36 cellular contexts compared by ENCODE assay signal in the genomic region with DNA sequence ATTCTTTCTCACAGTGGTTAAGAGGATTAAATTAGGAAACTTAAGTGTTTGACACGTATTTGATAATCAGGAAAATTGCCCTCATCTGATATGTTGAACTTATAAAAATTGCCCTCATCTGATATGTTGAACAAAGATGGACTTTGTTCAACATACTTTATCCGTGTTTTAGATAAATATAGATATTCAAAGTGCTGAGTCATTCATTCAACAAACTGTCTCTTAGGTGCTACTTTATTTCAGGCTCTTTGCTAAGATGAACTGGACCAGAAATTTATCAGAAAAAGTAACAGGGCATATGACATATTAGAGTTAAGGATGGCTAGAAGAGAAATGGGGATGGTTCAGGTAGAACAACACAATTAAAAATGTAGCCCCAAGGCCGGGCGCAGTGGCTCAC.
"Had no signal": no experiment of that assay in that cellular context is flagged by ENCODE, and none has a peak within 500 bp of the region (broad histone marks: within the 10 kb centered on the region; RNA-seq: fewer than 3 reads in every experiment).

No MANE protein-coding gene starts in this region.

- H3K9me3 Mint-ChIP-seq: activated B cell treated with CpG ODN at 0.5 μM for 24 hours; activated CD4-positive, alpha-beta T cell treated with anti-CD3 and anti-CD28 coated beads, Interleukin-2, amount 10 ng/mL, durations not matched to agents 24 days and 14 days; activated CD8-positive, alpha-beta T cell treated with anti-CD3 and anti-CD28 coated beads for 36 hours; activated naive CD4-positive, alpha-beta T cell treated with anti-CD3 and anti-CD28 coated beads, Interleukin-2, amount 10 ng/mL, durations not matched to agents 7 days and 5 days; activated naive CD4-positive, alpha-beta T cell treated with anti-CD3 and anti-CD28 coated beads, Interleukin-2, amount 50 U/mL, for 24 hours; activated naive CD8-positive, alpha-beta T cell treated with anti-CD3 and anti-CD28 coated beads, Interleukin-2, amount 10 ng/mL, durations not matched to agents 7 days and 5 days; activated naive CD8-positive, alpha-beta T cell treated with anti-CD3 and anti-CD28 coated beads, Interleukin-2, amount 50 U/mL, for 24 hours; activated T-cell treated with anti-CD3 and anti-CD28 coated beads, Interleukin-2, amount 50 U/mL, for 4 hours; activated T-helper 1 cell treated with anti-CD3 and anti-CD28 coated beads, Interleukin-12 subunit alpha, Interleukin-12 subunit beta, Interleukin-2, Interleukin-4 antibody, amounts not matched to agents 30 ng/mL and 10 ng/mL and 1 ng/mL, durations not matched to agents 14 hours and 24 hours and 36 hours; T-helper 1 cell treated with Interleukin-12 subunit alpha and Interleukin-12 subunit beta and Interleukin-4 antibody, amounts not matched to agents 30 μg/mL and 1 μg/mL, for 36 hours; T-helper 2 cell treated with Interferon-gamma antibody and Interleukin-4, amounts not matched to agents 5 μg/mL and 100 μg/mL, for 36 hours had no signal

- H3K27ac ChIP-seq: ascending aorta, body of pancreas, brain microvascular endothelial cell, breast epithelium, VCaP had no signal

- H3K4me1 Mint-ChIP-seq: activated B cell treated with CpG ODN at 0.5 μM for 24 hours; activated CD4-positive, alpha-beta T cell treated with anti-CD3 and anti-CD28 coated beads, Interleukin-2, amount 10 ng/mL, durations not matched to agents 24 days and 14 days; activated naive CD4-positive, alpha-beta T cell treated with anti-CD3 and anti-CD28 coated beads, Interleukin-2, amount 10 ng/mL, durations not matched to agents 7 days and 5 days; activated naive CD4-positive, alpha-beta T cell treated with anti-CD3 and anti-CD28 coated beads, Interleukin-2, amount 50 U/mL, for 24 hours; activated naive CD8-positive, alpha-beta T cell treated with anti-CD3 and anti-CD28 coated beads, Interleukin-2, amount 10 ng/mL, durations not matched to agents 7 days and 5 days; activated naive CD8-positive, alpha-beta T cell treated with anti-CD3 and anti-CD28 coated beads, Interleukin-2, amount 50 U/mL, for 24 hours; activated T-helper 17 cell treated with anti-CD3 and anti-CD28 coated beads, Interleukin-2, amount 50 U/mL, for 72 hours had no signal

- H3K27me3 ChIP-seq: ascending aorta, body of pancreas, brain microvascular endothelial cell had no signal

- H3K27ac Mint-ChIP-seq: activated B cell treated with CpG ODN at 0.5 μM for 24 hours; activated CD4-positive, alpha-beta memory T cell treated with anti-CD3 and anti-CD28 coated beads for 36 hours; activated CD4-positive, alpha-beta T cell treated with anti-CD3 and anti-CD28 coated beads, Interleukin-2, amount 10 ng/mL, durations not matched to agents 24 days and 14 days; activated CD8-positive, alpha-beta T cell treated with anti-CD3 and anti-CD28 coated beads for 36 hours; activated naive CD4-positive, alpha-beta T cell treated with anti-CD3 and anti-CD28 coated beads, Interleukin-2, amount 10 ng/mL, durations not matched to agents 7 days and 5 days; activated naive CD4-positive, alpha-beta T cell treated with anti-CD3 and anti-CD28 coated beads, Interleukin-2, amount 50 U/mL, for 24 hours; activated naive CD8-positive, alpha-beta T cell; activated naive CD8-positive, alpha-beta T cell treated with anti-CD3 and anti-CD28 coated beads, Interleukin-2, amount 10 ng/mL, durations not matched to agents 7 days and 5 days; activated naive CD8-positive, alpha-beta T cell treated with anti-CD3 and anti-CD28 coated beads, Interleukin-2, amount 50 U/mL, for 24 hours; activated T-cell treated with anti-CD3 and anti-CD28 coated beads, Interleukin-2, amount 50 U/mL, for 72 hours; activated T-helper 1 cell treated with anti-CD3 and anti-CD28 coated beads, Interleukin-12 subunit alpha, Interleukin-12 subunit beta, Interleukin-2, Interleukin-4 antibody, amounts not matched to agents 30 ng/mL and 10 ng/mL and 1 ng/mL, durations not matched to agents 14 hours and 24 hours and 36 hours; activated T-helper 17 cell treated with anti-CD3 and anti-CD28 coated beads, Interleukin-2, amount 50 U/mL, for 72 hours; T-helper 1 cell treated with Interleukin-12 subunit alpha and Interleukin-12 subunit beta and Interleukin-4 antibody, amounts not matched to agents 30 μg/mL and 1 μg/mL, for 36 hours; T-helper 2 cell treated with Interferon-gamma antibody and Interleukin-4, amounts not matched to agents 5 μg/mL and 100 μg/mL, for 36 hours had no signal

- ATAC-seq: activated CD8-positive, alpha-beta T cell treated with anti-CD3 and anti-CD28 coated beads for 36 hours; activated naive CD8-positive, alpha-beta T cell treated with anti-CD3 and anti-CD28 coated beads, Interleukin-2, amount 50 U/mL, for 24 hours; activated T-cell treated with anti-CD3 and anti-CD28 coated beads, Interleukin-2, amount 50 U/mL, for 4 hours; activated T-cell treated with anti-CD3 and anti-CD28 coated beads, Interleukin-2, amount 50 U/mL, for 72 hours; activated T-helper 17 cell treated with anti-CD3 and anti-CD28 coated beads, Interleukin-2, amount 50 U/mL, for 72 hours; body of pancreas had no signal

- H3K4me3 ChIP-seq: ascending aorta, body of pancreas, breast epithelium had no signal

- H3K36me3 Mint-ChIP-seq: activated CD4-positive, alpha-beta memory T cell treated with anti-CD3 and anti-CD28 coated beads for 36 hours; activated naive CD4-positive, alpha-beta T cell treated with anti-CD3 and anti-CD28 coated beads, Interleukin-2, amount 10 ng/mL, durations not matched to agents 7 days and 5 days; activated naive CD4-positive, alpha-beta T cell treated with anti-CD3 and anti-CD28 coated beads, Interleukin-2, amount 50 U/mL, for 24 hours; activated naive CD8-positive, alpha-beta T cell; activated naive CD8-positive, alpha-beta T cell treated with anti-CD3 and anti-CD28 coated beads, Interleukin-2, amount 10 ng/mL, durations not matched to agents 7 days and 5 days had no signal

- H3K27me3 Mint-ChIP-seq: activated B cell treated with CpG ODN at 0.5 μM for 24 hours; activated CD4-positive, alpha-beta memory T cell treated with anti-CD3 and anti-CD28 coated beads for 36 hours; activated CD4-positive, alpha-beta T cell treated with anti-CD3 and anti-CD28 coated beads, Interleukin-2, amount 10 ng/mL, durations not matched to agents 24 days and 14 days; activated CD8-positive, alpha-beta T cell treated with anti-CD3 and anti-CD28 coated beads for 36 hours; activated naive CD4-positive, alpha-beta T cell treated with anti-CD3 and anti-CD28 coated beads, Interleukin-2, amount 10 ng/mL, durations not matched to agents 7 days and 5 days; activated naive CD4-positive, alpha-beta T cell treated with anti-CD3 and anti-CD28 coated beads, Interleukin-2, amount 50 U/mL, for 24 hours; activated naive CD8-positive, alpha-beta T cell; activated naive CD8-positive, alpha-beta T cell treated with anti-CD3 and anti-CD28 coated beads, Interleukin-2, amount 10 ng/mL, durations not matched to agents 7 days and 5 days; activated naive CD8-positive, alpha-beta T cell treated with anti-CD3 and anti-CD28 coated beads, Interleukin-2, amount 50 U/mL, for 24 hours; activated T-helper 17 cell treated with anti-CD3 and anti-CD28 coated beads, Interleukin-2, amount 50 U/mL, for 72 hours had no signal

- H3K4me3 Mint-ChIP-seq: activated B cell treated with CpG ODN at 0.5 μM for 24 hours; activated CD4-positive, alpha-beta memory T cell treated with anti-CD3 and anti-CD28 coated beads for 36 hours; activated CD4-positive, alpha-beta T cell treated with anti-CD3 and anti-CD28 coated beads, Interleukin-2, amount 10 ng/mL, durations not matched to agents 24 days and 14 days; activated CD8-positive, alpha-beta T cell treated with anti-CD3 and anti-CD28 coated beads for 36 hours; activated naive CD4-positive, alpha-beta T cell treated with anti-CD3 and anti-CD28 coated beads, Interleukin-2, amount 10 ng/mL, durations not matched to agents 7 days and 5 days; activated naive CD4-positive, alpha-beta T cell treated with anti-CD3 and anti-CD28 coated beads, Interleukin-2, amount 50 U/mL, for 24 hours; activated naive CD8-positive, alpha-beta T cell; activated naive CD8-positive, alpha-beta T cell treated with anti-CD3 and anti-CD28 coated beads, Interleukin-2, amount 10 ng/mL, durations not matched to agents 7 days and 5 days; activated naive CD8-positive, alpha-beta T cell treated with anti-CD3 and anti-CD28 coated beads, Interleukin-2, amount 50 U/mL, for 24 hours; activated T-cell treated with anti-CD3 and anti-CD28 coated beads, Interleukin-2, amount 50 U/mL, for 4 hours; activated T-cell treated with anti-CD3 and anti-CD28 coated beads, Interleukin-2, amount 50 U/mL, for 72 hours; activated T-helper 1 cell treated with anti-CD3 and anti-CD28 coated beads, Interleukin-12 subunit alpha, Interleukin-12 subunit beta, Interleukin-2, Interleukin-4 antibody, amounts not matched to agents 30 ng/mL and 10 ng/mL and 1 ng/mL, durations not matched to agents 14 hours and 24 hours and 36 hours; activated T-helper 17 cell treated with anti-CD3 and anti-CD28 coated beads, Interleukin-2, amount 50 U/mL, for 72 hours; T-helper 1 cell treated with Interleukin-12 subunit alpha and Interleukin-12 subunit beta and Interleukin-4 antibody, amounts not matched to agents 30 μg/mL and 1 μg/mL, for 36 hours; T-helper 2 cell treated with Interferon-gamma antibody and Interleukin-4, amounts not matched to agents 5 μg/mL and 100 μg/mL, for 36 hours had no signal

- DNase-seq: activated B cell treated with CpG ODN at 0.5 μM for 24 hours; activated CD4-positive, alpha-beta memory T cell treated with anti-CD3 and anti-CD28 coated beads for 36 hours; activated CD4-positive, alpha-beta T cell treated with anti-CD3 and anti-CD28 coated beads for 4 hours; activated CD4-positive, alpha-beta T cell treated with anti-CD3 and anti-CD28 coated beads, Interleukin-2, amount 10 ng/mL, durations not matched to agents 24 days and 14 days; activated CD4-positive, alpha-beta T cell treated with anti-CD3 and anti-CD28 coated beads, Interleukin-2, amount 50 U/mL, for 1 hour; activated CD4-positive, alpha-beta T cell treated with anti-CD3 and anti-CD28 coated beads, Interleukin-2, amount 50 U/mL, for 4 hours; activated CD4-positive, CD25-positive, alpha-beta regulatory T cell treated with anti-CD3 and anti-CD28 coated beads, Interleukin-2, amount 50 U/mL, for 72 hours; activated CD8-positive, alpha-beta memory T cell treated with anti-CD3 and anti-CD28 coated beads, Interleukin-2, amount 50 U/mL, for 4 hours; activated CD8-positive, alpha-beta T cell treated with anti-CD3 and anti-CD28 coated beads for 36 hours; activated effector memory CD4-positive, alpha-beta T cell treated with anti-CD3 and anti-CD28 coated beads, Interleukin-2, amount 50 U/mL, for 16 hours; activated gamma-delta T cell treated with Interleukin-2 at 50 U/mL for 16 hours; activated naive CD4-positive, alpha-beta T cell; activated naive CD4-positive, alpha-beta T cell treated with anti-CD3 and anti-CD28 coated beads, Interleukin-2, amount 10 ng/mL, durations not matched to agents 7 days and 5 days; activated naive CD8-positive, alpha-beta T cell treated with anti-CD3 and anti-CD28 coated beads, Interleukin-2, amount 10 ng/mL, durations not matched to agents 7 days and 5 days; activated naive CD8-positive, alpha-beta T cell treated with anti-CD3 and anti-CD28 coated beads, Interleukin-2, amount 50 U/mL, for 24 hours; activated T-cell treated with anti-CD3 and anti-CD28 coated beads for 4 hours; activated T-cell treated with anti-CD3 and anti-CD28 coated beads, Interleukin-2, amount 50 U/mL, for 1 hour; activated T-cell treated with anti-CD3 and anti-CD28 coated beads, Interleukin-2, amount 50 U/mL, for 4 hours; activated T-cell treated with anti-CD3 and anti-CD28 coated beads, Interleukin-2, amount 50 U/mL, for 72 hours; amygdala; anterior cingulate cortex; body of pancreas; brain microvascular endothelial cell; central memory CD4-positive, alpha-beta T cell; T-helper 1 cell; T-helper 2 cell; T-helper 9 cell had no signal

- H3K36me3 ChIP-seq: ascending aorta, brain microvascular endothelial cell, breast epithelium had no signal

- H3K4me1 ChIP-seq: ascending aorta, body of pancreas, breast epithelium had no signal

- H3K9me3 ChIP-seq: ascending aorta, body of pancreas, breast epithelium had no signal
